In the genomic region with DNA sequence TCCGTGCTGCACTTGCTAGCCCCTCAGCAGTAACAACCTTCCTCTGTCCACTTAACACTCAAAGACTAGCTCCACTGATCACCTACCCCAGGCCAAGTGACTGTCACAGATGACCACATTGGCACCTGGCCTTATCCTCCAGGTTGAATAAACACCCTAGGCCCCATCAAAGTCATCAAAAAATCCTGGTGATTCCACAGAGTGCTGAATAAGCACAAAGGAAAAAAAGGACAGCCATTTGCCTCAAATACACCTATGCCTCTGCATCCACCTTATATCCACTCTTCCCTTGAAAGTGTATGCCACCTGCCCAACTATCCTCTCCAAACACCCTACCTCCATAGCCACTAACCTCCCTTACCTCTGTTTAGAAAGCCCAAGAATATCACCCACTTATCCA, we compare ENCODE assay signal across 18 cellular contexts. TPM values are rescaled to one million over a fixed set of nuclear protein-coding genes. Genes with fewer than 3 reads are reported as not detected.
DNase-seq lines count a peak whose midpoint lies in the region; ATAC-seq and TF ChIP-seq lines count a peak whose summit lies in the region.
"Had no signal": no experiment of that assay in that cellular context is flagged by ENCODE, and none has a peak within 500 bp of the region (broad histone marks: within the 10 kb centered on the region; RNA-seq: fewer than 3 reads in every experiment).

No MANE protein-coding gene starts in this region.

- H3K9me2 ChIP-seq in GM23338 (ENCODE audit: insufficient read depth) = no peaks in the 10 kb centered on the region

- 0 out of 2 replicates have a peak overlapping the region, but pooled peaks have one; percentile 20 for H3K4me2 ChIP-seq in GM23338
- H3K4me2 ChIP-seq: BLaER1 had no signal

- no peak overlapping the region for H3K9ac ChIP-seq in rectal smooth muscle tissue (ENCODE audit: low read length)
- H3K9ac ChIP-seq: BLaER1 had no signal

- peaks cover 17% of the 10 kb centered on the region for H3K36me3 ChIP-seq in GM23338 (ENCODE audit: insufficient read depth)
- peaks cover 8 to 55% (median 8%) of the 10 kb centered on the region in 3 experiments for H3K36me3 ChIP-seq in naive thymus-derived CD4-positive, alpha-beta T cell (ENCODE audit: control insufficient read depth in 2 of 3, insufficient read depth in 3 of 3, low read length in 3 of 3)
- peaks cover 15% of the 10 kb centered on the region for H3K36me3 ChIP-seq in rectal smooth muscle tissue (ENCODE audit: control insufficient read depth, insufficient read depth, low read length)
- H3K36me3 ChIP-seq in BE2C = no peaks in the 10 kb centered on the region
- H3K36me3 ChIP-seq in A673 (ENCODE audit: insufficient read depth, low read length, poor library complexity, severe bottlenecking) = peaks cover 9% of the 10 kb centered on the region
- H3K36me3 ChIP-seq: SJCRH30 had no signal

- TF ChIP-seq CTCF in GM23338 (conservative IDR thresholded peaks at IDR 0.05; ENCODE audit: low read depth in 2 of 2) (no peak), brain (conservative IDR thresholded peaks at IDR 0.05) (no peak), BE2C (IDR thresholded peaks at IDR 0.05; ENCODE audit: low read depth, low read length) (no peak), A673 (conservative IDR thresholded peaks at IDR 0.05; ENCODE audit: low read depth, low read length) (no peak)

- no peak for DNase-seq in GM23338 (ENCODE audit: low spot score)
- no peak for DNase-seq in naive thymus-derived CD4-positive, alpha-beta T cell
- no peak for DNase-seq in NOMO-1 treated with DMSO at 0.1 percent for 48 hours (lab: John Stamatoyannopoulos, UW; ENCODE audit: unreplicated experiment)
- DNase-seq in GOT3 (lab: John Stamatoyannopoulos, UW) = no peak
- no peak for DNase-seq in BE2C
- no peak for DNase-seq in A673 (ENCODE audit: low spot score)
- DNase-seq: NCI-H1436 treated with DMSO at 0.1 percent for 48 hours, NCI-H2081 treated with DMSO at 0.1 percent for 48 hours, NCI-H524 treated with DMSO at 0.1 percent for 48 hours, OCI-M1, RPMI8226, SJCRH30 had no signal

- H3K4me1 ChIP-seq in GM23338 (ENCODE audit: insufficient read depth) (peaks cover 22% of the 10 kb centered on the region), rectal smooth muscle tissue (ENCODE audit: control insufficient read depth, insufficient read depth, low read length) (no peaks in the 10 kb centered on the region), BE2C (no peaks in the 10 kb centered on the region), A673 (ENCODE audit: insufficient read depth, low read length, poor library complexity, severe bottlenecking) (no peaks in the 10 kb centered on the region)
- H3K4me1 ChIP-seq in naive thymus-derived CD4-positive, alpha-beta T cell (ENCODE audit: control insufficient read depth in 2 of 2, insufficient read depth in 2 of 2, low read length in 2 of 2) = no peaks in the 10 kb centered on the region
- H3K4me1 ChIP-seq: BLaER1, SJCRH30 had no signal

- no peaks in the 10 kb centered on the region for H3F3A ChIP-seq in GM23338 (replicated peaks; ENCODE audit: low read depth)

- H3K27me3 Mint-ChIP-seq in GM23338 (ENCODE audit: insufficient read depth, low read depth, poor library complexity) = peaks cover 12% of the 10 kb centered on the region
- H3K27me3 Mint-ChIP-seq in brain = peaks cover 17% of the 10 kb centered on the region
- peaks cover 0 to 24% (median 11%) of the 10 kb centered on the region in 5 donors for H3K27me3 Mint-ChIP-seq in naive thymus-derived CD4-positive, alpha-beta T cell

- H3K9me3 Mint-ChIP-seq in GM23338 (peaks cover 13% of the 10 kb centered on the region), brain (peaks cover 69 to 87% (median 81%) of the 10 kb centered on the region in 5 experiments)
- peaks cover 26 to 97% (median 87%) of the 10 kb centered on the region in 11 donors for H3K9me3 Mint-ChIP-seq in naive thymus-derived CD4-positive, alpha-beta T cell

- H3K36me3 Mint-ChIP-seq in GM23338 (ENCODE audit: low read depth) (peaks cover 63% of the 10 kb centered on the region), brain (peaks cover 93% of the 10 kb centered on the region)
- peaks cover 39 to 75% (median 63%) of the 10 kb centered on the region in 5 donors for H3K36me3 Mint-ChIP-seq in naive thymus-derived CD4-positive, alpha-beta T cell

- CTCF ChIA-PET in naive thymus-derived CD4-positive, alpha-beta T cell (lab: Charles Lee) = no interaction called here
- CTCF ChIA-PET in A673 (lab: Charles Lee) = no interaction called here

- peaks cover 0 to 81% (median 28%) of the 10 kb centered on the region in 3 experiments for H3K9me3 ChIP-seq in naive thymus-derived CD4-positive, alpha-beta T cell (ENCODE audit: control insufficient read depth in 2 of 3, low read length in 3 of 3)
- H3K9me3 ChIP-seq in BE2C (no peaks in the 10 kb centered on the region), A673 (ENCODE audit: low read depth, low read length, poor library complexity, severe bottlenecking) (peaks cover 54% of the 10 kb centered on the region)

- ATAC-seq in GM23338 = no peak
- no peak for ATAC-seq in naive thymus-derived CD4-positive, alpha-beta T cell
- ATAC-seq: HCT116 had no signal

- no peak overlapping the region for H3K27ac Mint-ChIP-seq in GM23338
- peak overlapping the region in 3 of 5 experiments; percentile 24 to 79 (median 59) for H3K27ac Mint-ChIP-seq in brain
- H3K27ac Mint-ChIP-seq in naive thymus-derived CD4-positive, alpha-beta T cell = peak overlapping the region in 1 of 9 donors; percentile 63

- intact Hi-C loops in naive thymus-derived CD4-positive, alpha-beta T cell (cut with micrococcal nuclease) = no loop called here
- intact Hi-C loops in A673 (cut with micrococcal nuclease; ENCODE audit: unreplicated experiment) = no loop called here

- H3K4me3 Mint-ChIP-seq in GM23338 = peak overlapping the region; percentile 2; the same call in 1 of the 3 replicates
- H3K4me3 Mint-ChIP-seq in brain = peak overlapping the region; percentile 34 to 91 (median 76)
- H3K4me3 Mint-ChIP-seq in naive thymus-derived CD4-positive, alpha-beta T cell = peak overlapping the region in 6 of 10 donors; percentile 4 to 36 (median 26)

- H3K4me1 Mint-ChIP-seq in GM23338 (peaks cover 38% of the 10 kb centered on the region), brain (peaks cover 47% of the 10 kb centered on the region)
- H3K4me1 Mint-ChIP-seq in naive thymus-derived CD4-positive, alpha-beta T cell = peaks cover 0 to 17% (median 10%) of the 10 kb centered on the region in 7 donors

- peaks cover 60% of the 10 kb centered on the region for H3K79me2 ChIP-seq in GM23338 (replicated peaks; ENCODE audit: insufficient read depth)

- H3K27ac ChIP-seq in GM23338 (ENCODE audit: low read depth) (no peak overlapping the region), rectal smooth muscle tissue (ENCODE audit: low read depth, low read length) (no peak overlapping the region), A673 (ENCODE audit: low read depth, low read length, poor library complexity, severe bottlenecking) (no peak overlapping the region)
- no peak overlapping the region for H3K27ac ChIP-seq in naive thymus-derived CD4-positive, alpha-beta T cell (ENCODE audit: low read depth, low read length)
- H3K27ac ChIP-seq: BLaER1, SJCRH30 had no signal

- POLR2A ChIA-PET in naive thymus-derived CD4-positive, alpha-beta T cell (lab: Charles Lee) = interaction anchor here (1.8 kb wide), 1 partner anchor 22 kb away, joined by 4 read pairs; no protein-coding TSS in a partner anchor
- POLR2A ChIA-PET in A673 (lab: Charles Lee; ENCODE audit: low non-redundant PET) = no interaction called here

- H3K27me3 ChIP-seq in GM23338 (ENCODE audit: insufficient read depth) (no peaks in the 10 kb centered on the region), rectal smooth muscle tissue (ENCODE audit: control insufficient read depth, insufficient read depth, low read length) (no peaks in the 10 kb centered on the region), BE2C (no peaks in the 10 kb centered on the region), A673 (replicated peaks; ENCODE audit: insufficient read depth, low read depth, low read length, poor library complexity) (no peaks in the 10 kb centered on the region)
- H3K27me3 ChIP-seq in naive thymus-derived CD4-positive, alpha-beta T cell (ENCODE audit: control insufficient read depth in 2 of 2, insufficient read depth in 2 of 2, low read length in 2 of 2) = no peaks in the 10 kb centered on the region
- H3K27me3 ChIP-seq: SJCRH30 had no signal

- no TSS peak for BruUV-seq in A673 (replicated peaks; lab: Mats Ljungman, UMichigan)

- no peaks in the 10 kb centered on the region; the same call in 1 of the 2 replicates for H4K20me1 ChIP-seq in GM23338 (replicated peaks; ENCODE audit: insufficient read depth)

- H3K4me3 ChIP-seq in GM23338 = no peak overlapping the region
- H3K4me3 ChIP-seq in naive thymus-derived CD4-positive, alpha-beta T cell (ENCODE audit: low read length) = no peak overlapping the region
- peak overlapping the region; percentile 8 for H3K4me3 ChIP-seq in rectal smooth muscle tissue (ENCODE audit: low read length)
- no peak overlapping the region for H3K4me3 ChIP-seq in BE2C (ENCODE audit: low read depth, low read length)
- H3K4me3 ChIP-seq in A673 (ENCODE audit: low read depth, low read length, poor library complexity, severe bottlenecking) = no peak overlapping the region
- H3K4me3 ChIP-seq: BLaER1, SJCRH30 had no signal

- no peak overlapping the region for H2AFZ ChIP-seq in GM23338

RNA-seq across cellular contexts. Expression of a gene that starts 2.7 kb away (rescaled TPM):
- total RNA-seq in GM23338 (2014; rRNA removed; shearing (Covaris generic)) = 7.3 and 10.1 TPM in 2 replicates
- polyA plus RNA-seq in GM23338 (2016; fragmentation: Nextera tagmentation; extraction: Ambion mirVana) (4.4 and 5.1 TPM in 2 replicates), brain (ENCODE audit: insufficient read depth, low read depth, low replicate concordance) (0.51 TPM)
- total RNA-seq in naive thymus-derived CD4-positive, alpha-beta T cell = 10 to 100 TPM in 1 of 5 experiments, 1 to 10 TPM in 4; 2.4 to 18.5 (median 6.9) TPM
- polyA plus RNA-seq in naive thymus-derived CD4-positive, alpha-beta T cell = 1 to 10 TPM in 1 of 2 donors, under 1 TPM in 1; 0.78 to 3.4 TPM
- 0.36 TPM for polyA plus RNA-seq in BE2C (2012; ENCODE audit: insufficient read depth, insufficient read length, low read depth)
- total RNA-seq in A673 (2021) = 4.0 and 4.4 TPM in 2 replicates
- total RNA-seq: HT1080 had no signal

RNA-seq across cellular contexts. Expression of a gene that starts 21.1 kb away (rescaled TPM):
- total RNA-seq in GM23338 (2014; rRNA removed; shearing (Covaris generic)) = 6.6 and 6.7 TPM in 2 replicates
- 2.9 and 3.3 TPM in 2 replicates for polyA plus RNA-seq in GM23338 (2016; fragmentation: Nextera tagmentation; extraction: Ambion mirVana)
- polyA plus RNA-seq in brain (ENCODE audit: insufficient read depth, low read depth, low replicate concordance) = 4.8 TPM
- 10 to 100 TPM; 11.0 to 37.6 (median 14.6) TPM for total RNA-seq in naive thymus-derived CD4-positive, alpha-beta T cell
- polyA plus RNA-seq in naive thymus-derived CD4-positive, alpha-beta T cell = 10 to 100 TPM; 26.3 to 36.3 TPM
- 4.6 TPM for polyA plus RNA-seq in BE2C (2012; ENCODE audit: insufficient read depth, insufficient read length, low read depth)
- total RNA-seq in A673 (2021) = 4.4 and 5.3 TPM in 2 replicates

RNA-seq across cellular contexts. Expression of a gene that starts 24.6 kb away (rescaled TPM):
- 45.7 and 51.4 TPM in 2 replicates for total RNA-seq in GM23338 (2014; rRNA removed; shearing (Covaris generic))
- polyA plus RNA-seq in GM23338 (2016; fragmentation: Nextera tagmentation; extraction: Ambion mirVana) = 7.8 and 8.2 TPM in 2 replicates
- 3.2 TPM for polyA plus RNA-seq in brain (ENCODE audit: insufficient read depth, low read depth, low replicate concordance)
- total RNA-seq in naive thymus-derived CD4-positive, alpha-beta T cell = 10 to 100 TPM in 4 of 5 experiments, 1 to 10 TPM in 1; 9.4 to 22.5 (median 20.5) TPM
- 10 to 100 TPM; 11.4 to 12.2 TPM for polyA plus RNA-seq in naive thymus-derived CD4-positive, alpha-beta T cell
- polyA plus RNA-seq in BE2C (2012; ENCODE audit: insufficient read depth, insufficient read length, low read depth) = 3.1 TPM
- 12.7 and 17.8 TPM in 2 replicates for total RNA-seq in A673 (2021)

RNA-seq across cellular contexts. Expression of a gene that starts 37.6 kb away (rescaled TPM):
- not detected in 2 replicates for total RNA-seq in GM23338 (2014; rRNA removed; shearing (Covaris generic))
- polyA plus RNA-seq in GM23338 (2016; fragmentation: Nextera tagmentation; extraction: Ambion mirVana) (not detected in 2 replicates), brain (ENCODE audit: insufficient read depth, low read depth, low replicate concordance) (not detected)
- not detected for total RNA-seq in naive thymus-derived CD4-positive, alpha-beta T cell
- not detected for polyA plus RNA-seq in naive thymus-derived CD4-positive, alpha-beta T cell
- not detected for polyA plus RNA-seq in BE2C (2012; ENCODE audit: insufficient read depth, insufficient read length, low read depth)
- total RNA-seq in A673 (2021) = not detected in 2 replicates
- total RNA-seq: HT1080, SJCRH30 had no signal
- polyA plus RNA-seq: AG04450 had no signal

RNA-seq across cellular contexts. Expression of a gene that starts 40.3 kb away (rescaled TPM):
- total RNA-seq in GM23338 (2014; rRNA removed; shearing (Covaris generic)) = 19.4 and 22.6 TPM in 2 replicates
- polyA plus RNA-seq in GM23338 (2016; fragmentation: Nextera tagmentation; extraction: Ambion mirVana) = 4.7 and 5.9 TPM in 2 replicates
- polyA plus RNA-seq in brain (ENCODE audit: insufficient read depth, low read depth, low replicate concordance) = 5.5 TPM
- 10 to 100 TPM; 18.9 to 52.3 (median 21.8) TPM for total RNA-seq in naive thymus-derived CD4-positive, alpha-beta T cell
- 10 to 100 TPM in 1 of 2 donors, 1 to 10 TPM in 1; 6.5 to 11.1 TPM for polyA plus RNA-seq in naive thymus-derived CD4-positive, alpha-beta T cell
- polyA plus RNA-seq in BE2C (2012; ENCODE audit: insufficient read depth, insufficient read length, low read depth) = 11.7 TPM
- 10.3 and 15.8 TPM in 2 replicates for total RNA-seq in A673 (2021)

Comparison
In these comparisons a context has a peak if more than half of its experiments do, and no peak if none do; other contexts are left out.
1. H3K4me3 Mint-ChIP-seq: peak in every context shown above with its lines; median percentile 76 in brain; 26 in naive thymus-derived CD4-positive, alpha-beta T cell; 2 in GM23338.